16 cellular contexts compared by ENCODE assay signal in genomic region chr2:150212722-150213171, GRCh38.
DNase-seq lines count a peak whose midpoint lies in the region; ATAC-seq and TF ChIP-seq lines count a peak whose summit lies in the region.
"Had no signal": no experiment of that assay in that cellular context is flagged by ENCODE, and none has a peak within 500 bp of the region (broad histone marks: within the 10 kb centered on the region; RNA-seq: fewer than 3 reads in every experiment).

No MANE protein-coding gene starts in this region.

- ATAC-seq in sciatic nerve (peak; percentile 15), GM21360 (IDR thresholded peaks at IDR 0.05; ENCODE audit: unreplicated experiment) (no peak)
- ATAC-seq: activated CD4-positive, alpha-beta T cell treated with anti-CD3 and anti-CD28 coated beads for 36 hours had no signal

- H3K4me1 ChIP-seq in fibroblast of lung (ENCODE audit: control insufficient read depth, extremely low read depth, insufficient read depth, low read length), result peaks cover 6% of the 10 kb centered on the region
- H3K4me1 ChIP-seq: heart right ventricle had no signal

- no peak for TF ChIP-seq CTCF in fibroblast of lung (conservative IDR thresholded peaks at IDR 0.05 in 1 of 2, IDR thresholded peaks at IDR 0.05 in 1 of 2; ENCODE audit: low read depth in 1 of 2, low read length in 2 of 2)

- H3K9me3 ChIP-seq in fibroblast of lung (ENCODE audit: control insufficient read depth, insufficient read depth, low read depth, low read length), result no peaks in the 10 kb centered on the region
- H3K9me3 ChIP-seq: transverse colon had no signal

- no peak overlapping the region for H2AFZ ChIP-seq in fibroblast of lung (ENCODE audit: low read length)

- DNase-seq in GM03348 (ENCODE audit: low spot score) (peak; percentile 43), NCI-H524 treated with DMSO at 0.1 percent for 48 hours (lab: John Stamatoyannopoulos, UW) (peak; percentile 67), fibroblast of lung (ENCODE audit: low read depth in 2 of 2) (peak; percentile 40 to 61), sciatic nerve (ENCODE audit: low spot score) (no peak), SHP77 (lab: John Stamatoyannopoulos, UW) (no peak)
- DNase-seq in stimulated activated CD4-positive, alpha-beta T cell treated with anti-CD3 and anti-CD28 coated beads, Interleukin-4, amount 100 ng/mL, for 1 hour, result no peak
- DNase-seq: activated CD4-positive, alpha-beta T cell treated with anti-CD3 and anti-CD28 coated beads for 36 hours; activated T-cell treated with anti-CD3 and anti-CD28 coated beads for 4 hours; caudate nucleus; H7; heart right ventricle; KG1; kidney; stimulated activated CD4-positive, alpha-beta T cell treated with anti-CD3 and anti-CD28 coated beads, Interleukin-4, amount 100 ng/mL, for 24 hours; transverse colon had no signal

- no peak overlapping the region for H3K27ac ChIP-seq in fibroblast of lung (ENCODE audit: insufficient read depth, low read length)
- H3K27ac ChIP-seq: transverse colon had no signal

- no peak overlapping the region for H3K4me2 ChIP-seq in fibroblast of lung (ENCODE audit: extremely low read depth, insufficient read depth, low read length)

- H3K9ac ChIP-seq in fibroblast of lung (ENCODE audit: insufficient read depth, low read length), result no peak overlapping the region

- H4K20me1 ChIP-seq in fibroblast of lung (ENCODE audit: control insufficient read depth, extremely low read depth, insufficient read depth, low read length), result no peaks in the 10 kb centered on the region

- no peaks in the 10 kb centered on the region for H3K27me3 ChIP-seq in fibroblast of lung (ENCODE audit: control insufficient read depth, insufficient read depth, low read length)
- H3K27me3 ChIP-seq: heart right ventricle, transverse colon had no signal

- H3K36me3 ChIP-seq in fibroblast of lung (ENCODE audit: control insufficient read depth, insufficient read depth, low read length), result no peaks in the 10 kb centered on the region
- H3K36me3 ChIP-seq: heart right ventricle, transverse colon had no signal

- intact Hi-C loops in sciatic nerve (cut with DNase I), result no loop called here

- no peak overlapping the region for H3K4me3 ChIP-seq in fibroblast of lung (replicated peaks in 1 of 4; ENCODE audit: control extremely low read depth in 1 of 4, insufficient read depth in 1 of 4, low read depth in 3 of 4, low read length in 4 of 4)
- H3K4me3 ChIP-seq: heart right ventricle, transverse colon had no signal

- no peaks in the 10 kb centered on the region for H3K79me2 ChIP-seq in fibroblast of lung (ENCODE audit: control insufficient read depth, insufficient read depth, low read length)

Comparison
In these comparisons a context has a peak if more than half of its experiments do, and no peak if none do; other contexts are left out.
1. DNase-seq: peak in GM03348 (single experiment), NCI-H524 treated with DMSO at 0.1 percent for 48 hours (single experiment) and fibroblast of lung (2 of 2); none in sciatic nerve (single experiment), SHP77 (0 of 2) and stimulated activated CD4-positive, alpha-beta T cell treated with anti-CD3 and anti-CD28 coated beads, Interleukin-4, amount 100 ng/mL, for 1 hour (single experiment).